ENCODE assay signal across 23 cellular contexts in the genomic region with DNA sequence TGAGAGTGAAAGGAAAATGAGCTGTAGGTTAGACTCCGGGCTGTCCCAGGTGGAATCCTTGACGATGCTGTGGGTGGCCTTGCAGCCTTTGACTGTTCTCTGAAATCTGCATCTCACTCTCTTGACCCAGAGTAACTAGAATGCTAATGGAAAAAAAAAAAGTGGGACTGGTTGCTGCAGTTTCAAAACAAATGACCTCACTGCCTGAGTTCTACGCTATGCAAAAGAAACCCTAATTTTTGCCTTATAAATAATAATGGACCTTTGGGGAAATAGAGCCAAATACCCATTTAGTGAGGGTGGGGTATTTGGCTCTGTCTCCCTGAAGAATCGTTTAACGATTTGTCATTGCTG.
A peak's percentile ranks its signal among the peaks of the same experiment; 100 is the strongest.
DNase-seq lines count a peak whose midpoint lies in the region; ATAC-seq and TF ChIP-seq lines count a peak whose summit lies in the region.
"Had no signal": no experiment of that assay in that cellular context is flagged by ENCODE, and none has a peak within 500 bp of the region (broad histone marks: within the 10 kb centered on the region; RNA-seq: fewer than 3 reads in every experiment).

No MANE protein-coding gene starts in this region.

- H3K9me3 ChIP-seq in right atrium auricular region (no peaks in the 10 kb centered on the region), endodermal cell (ENCODE audit: control insufficient read depth, low read length) (no peaks in the 10 kb centered on the region), psoas muscle (no peaks in the 10 kb centered on the region)
- H3K9me3 ChIP-seq: mucosa of descending colon, right lobe of liver had no signal

- H3K4me3 ChIP-seq in right atrium auricular region (no peak overlapping the region), endodermal cell (ENCODE audit: low read length) (no peak overlapping the region), psoas muscle (no peak overlapping the region)
- H3K4me3 ChIP-seq: mucosa of descending colon, right lobe of liver had no signal

- 23 to 59% methylated on average over 2 to 4 of the region's 5 CpGs for WGBS in endodermal cell (ENCODE audit: insufficient coverage in 1 of 2, insufficient read length in 1 of 2), 2 experiments
- WGBS in psoas muscle, 3 donors: 32 to 50% (median 34%) methylated on average over 5 of the region's 5 CpGs

- peak overlapping the region; percentile 90 for H3K27ac Mint-ChIP-seq in endodermal cell

- H3K9ac ChIP-seq in endodermal cell (ENCODE audit: extremely low read depth, low read length, poor library complexity, severe bottlenecking): no peak overlapping the region

- TF ChIP-seq CTCF in right atrium auricular region (IDR thresholded peaks at IDR 0.05): no peak
- TF ChIP-seq CTCF in endodermal cell (conservative IDR thresholded peaks at IDR 0.05): no peak
- TF ChIP-seq CTCF in psoas muscle (IDR thresholded peaks at IDR 0.05): no peak

- H3K27me3 Mint-ChIP-seq in endodermal cell (ENCODE audit: insufficient read depth): no peaks in the 10 kb centered on the region

- H3K4me3 Mint-ChIP-seq in endodermal cell: no peak overlapping the region

- intact Hi-C loops in left ventricle myocardium superior (cut with micrococcal nuclease) (no loop called here), psoas muscle (cut with DNase I) (loop anchor here (5.0 kb wide), 3 partner anchors 38 to 173 kb away; a partner anchor contains a TSS)

- H3K36me3 ChIP-seq in right atrium auricular region: no peaks in the 10 kb centered on the region
- no peaks in the 10 kb centered on the region for H3K36me3 ChIP-seq in endodermal cell (ENCODE audit: control insufficient read depth, insufficient read depth, low read length)
- H3K36me3 ChIP-seq in psoas muscle (ENCODE audit: insufficient read depth in 1 of 2, low read depth in 1 of 2): no peaks in the 10 kb centered on the region
- H3K36me3 ChIP-seq: right lobe of liver had no signal

- H3K4me1 ChIP-seq in right atrium auricular region (peaks cover 0 to 59% of the 10 kb centered on the region in 2 donors), endodermal cell (ENCODE audit: control insufficient read depth, insufficient read depth, low read length) (no peaks in the 10 kb centered on the region), psoas muscle (peaks cover 64% of the 10 kb centered on the region)
- H3K4me1 ChIP-seq: foreskin keratinocyte, right lobe of liver had no signal

- H3K27ac ChIP-seq in right atrium auricular region (peak overlapping the region in 1 of 2 donors; percentile 9), endodermal cell (ENCODE audit: low read depth, low read length) (no peak overlapping the region), psoas muscle (peak overlapping the region; percentile 82)
- H3K27ac ChIP-seq: C4-2B, foreskin keratinocyte, right lobe of liver had no signal

- no peak for DNase-seq in left ventricle myocardium superior
- DNase-seq in right atrium auricular region (ENCODE audit: low spot score): no peak
- DNase-seq in endodermal cell: no peak
- no peak for DNase-seq in psoas muscle
- DNase-seq in NCI-H128 (lab: John Stamatoyannopoulos, UW; ENCODE audit: unreplicated experiment): no peak
- no peak for DNase-seq in CD1c-positive myeloid dendritic cell (ENCODE audit: extremely low spot score)
- DNase-seq in ecto neural progenitor cell (ENCODE audit: low spot score): no peak
- DNase-seq: activated CD4-positive, CD25-positive, alpha-beta regulatory T cell treated with anti-CD3 and anti-CD28 coated beads, Interleukin-2, amount 50 U/mL, for 72 hours; activated naive CD4-positive, alpha-beta T cell treated with anti-CD3 and anti-CD28 coated beads, Interleukin-2, amount 50 U/mL, for 16 hours; activated T-cell treated with anti-CD3 and anti-CD28 coated beads, Interleukin-2, amount 50 U/mL, for 48 hours; cortex of kidney; DMS153; foreskin keratinocyte; KBM-7; left colon; mucosa of descending colon; NCI-H1930; right lobe of liver; stimulated activated naive CD4-positive, alpha-beta T cell; T1000 had no signal

- peak; percentile 12 for ATAC-seq in left ventricle myocardium superior
- no peak for ATAC-seq in psoas muscle
- no peak for ATAC-seq in HG02981 (IDR thresholded peaks at IDR 0.05; ENCODE audit: unreplicated experiment)
- ATAC-seq: foreskin keratinocyte, left colon, mucosa of descending colon, right lobe of liver, SK-N-SH treated with all-trans-retinoic acid at 6 μM for 48 hours had no signal

- H3K9me3 Mint-ChIP-seq in endodermal cell: no peaks in the 10 kb centered on the region

- H3K27me3 ChIP-seq in right atrium auricular region: no peaks in the 10 kb centered on the region
- no peaks in the 10 kb centered on the region for H3K27me3 ChIP-seq in endodermal cell (ENCODE audit: control insufficient read depth, insufficient read depth, low read length, poor library complexity, severe bottlenecking)
- H3K27me3 ChIP-seq in psoas muscle (ENCODE audit: insufficient read depth in 3 of 3, low read length in 2 of 3): no peaks in the 10 kb centered on the region
- H3K27me3 ChIP-seq: foreskin keratinocyte, right lobe of liver had no signal

- peaks cover 43% of the 10 kb centered on the region for H3K4me1 Mint-ChIP-seq in endodermal cell

- peaks cover 6% of the 10 kb centered on the region for H3K36me3 Mint-ChIP-seq in endodermal cell (ENCODE audit: low read depth)
